In the genomic region with DNA sequence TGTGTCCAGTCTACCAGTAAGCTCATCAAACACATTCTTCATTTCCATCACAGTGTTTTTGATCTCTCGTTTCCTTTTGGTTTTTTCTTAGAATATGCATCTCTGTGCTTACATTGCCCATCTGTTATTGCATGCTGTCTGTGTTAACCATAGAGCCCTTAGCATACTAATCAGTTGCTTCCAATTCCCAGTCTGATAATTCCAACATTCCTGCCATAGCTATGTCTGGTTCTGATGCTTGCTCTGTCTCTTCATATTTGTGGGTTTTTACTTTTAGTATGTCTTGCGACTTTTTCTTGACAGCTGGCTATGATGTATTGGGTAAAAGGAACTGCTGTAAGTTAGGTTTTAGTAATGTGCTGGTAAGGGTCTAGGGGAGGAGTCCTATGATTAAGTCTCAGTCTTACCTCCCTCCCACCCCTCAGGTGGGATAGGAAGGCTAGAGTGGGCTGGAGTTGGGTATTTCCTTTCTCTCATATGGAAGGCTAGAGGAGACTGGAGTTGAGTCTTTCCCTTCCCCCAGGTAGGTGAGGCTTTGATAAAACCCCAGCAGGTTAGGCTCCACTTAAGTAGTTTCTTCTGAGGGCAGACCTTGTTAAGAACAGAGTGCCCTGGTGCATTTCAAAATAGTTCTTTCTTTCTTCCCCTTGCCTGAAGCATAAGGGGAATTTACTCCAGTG, we compare ENCODE assay signal across 20 cellular contexts.
DNase-seq lines count a peak whose midpoint lies in the region; TF ChIP-seq lines count a peak whose summit lies in the region.
"Had no signal": no experiment of that assay in that cellular context is flagged by ENCODE, and none has a peak within 500 bp of the region (broad histone marks: within the 10 kb centered on the region; RNA-seq: fewer than 3 reads in every experiment).

No MANE protein-coding gene starts in this region.

- no peaks in the 10 kb centered on the region for H3K27me3 ChIP-seq in H9 (ENCODE audit: insufficient read depth, low read length)

- H3K23me2 ChIP-seq in H9 (ENCODE audit: insufficient read length, low read depth, low read length, poor library complexity, severe bottlenecking): no peaks in the 10 kb centered on the region

- no peak overlapping the region for H2BK120ac ChIP-seq in H9 (ENCODE audit: low read depth, low read length, poor library complexity, severe bottlenecking)

- WGBS in H9 (ENCODE audit: extremely low coverage, insufficient read length, low lambda C conversion rate): no CpG with 5 or more reads among the region's 2 CpGs

- H3K4me1 Mint-ChIP-seq in H9 (peaks cover 13 to 15% of the 10 kb centered on the region in 2 experiments), mesothelial cell of epicardium (peaks cover 23% of the 10 kb centered on the region), immature natural killer cell (peaks cover 0 to 16% of the 10 kb centered on the region in 2 donors)
- H3K4me1 Mint-ChIP-seq: B cell had no signal

- H3K36me3 Mint-ChIP-seq in H9 (ENCODE audit: insufficient read depth in 1 of 3, low read depth in 3 of 3) (peaks cover 7 to 17% (median 14%) of the 10 kb centered on the region in 3 experiments; a peak in 6 of 7 replicates), mesothelial cell of epicardium (peaks cover 38% of the 10 kb centered on the region), immature natural killer cell (peaks cover 41 to 52% (median 51%) of the 10 kb centered on the region in 3 donors)

- no peak overlapping the region for H3K56ac ChIP-seq in H9 (ENCODE audit: insufficient read length, low read depth, low read length)

- no peak overlapping the region for H2BK15ac ChIP-seq in H9 (ENCODE audit: low read depth, low read length)

- no peak overlapping the region for H3K14ac ChIP-seq in H9 (ENCODE audit: insufficient read depth, low read length)

- no peak overlapping the region for H2BK20ac ChIP-seq in H9 (ENCODE audit: low read depth, low read length, poor library complexity, severe bottlenecking)

- H3K27ac Mint-ChIP-seq in H9: peak overlapping the region in 2 of 3 experiments; percentile 7 to 17; a peak in 4 of 7 replicates
- H3K27ac Mint-ChIP-seq in mesothelial cell of epicardium: peak overlapping the region; percentile 39
- H3K27ac Mint-ChIP-seq in immature natural killer cell: no peak overlapping the region
- H3K27ac Mint-ChIP-seq: activated naive CD8-positive, alpha-beta T cell treated with anti-CD3 and anti-CD28 coated beads for 36 hours; activated T-cell treated with anti-CD3 and anti-CD28 coated beads, Interleukin-2, amount 50 U/mL, for 72 hours; B cell had no signal

- H4K5ac ChIP-seq in H9 (ENCODE audit: insufficient read length, low read depth, low read length): no peak overlapping the region

- no peak overlapping the region for H3K9ac ChIP-seq in H9 (ENCODE audit: extremely low read depth, insufficient read length, low read length)

- H3K4me2 ChIP-seq in H9 (ENCODE audit: insufficient read depth, insufficient read length, low read length): peak overlapping the region; percentile 10

- no peaks in the 10 kb centered on the region for H3K79me1 ChIP-seq in H9 (ENCODE audit: insufficient read depth, low read depth, low read length, poor library complexity, severe bottlenecking)

- no peaks in the 10 kb centered on the region for H3K9me3 ChIP-seq in H9 (ENCODE audit: control insufficient read depth, low read depth, low read length)

- H3K4ac ChIP-seq in H9 (ENCODE audit: low read depth, low read length): no peak overlapping the region

- no peak overlapping the region for H4K91ac ChIP-seq in H9 (ENCODE audit: insufficient read length, low read depth, low read length)

- H3K27ac ChIP-seq in H9 (ENCODE audit: insufficient read length, low read depth, low read length): peak overlapping the region; percentile 16
- H3K27ac ChIP-seq: HL-60 had no signal

- in situ Hi-C loops in GM13977 (cut with MboI; ENCODE audit: low pct_unique_long_range_greater_than_20kb, low sequenced_read_pairs, unreplicated experiment): no loop called here

- no peak overlapping the region for H4K8ac ChIP-seq in H9 (replicated peaks; ENCODE audit: insufficient read length, low read depth, low read length)

- H3K4me3 ChIP-seq in choroid plexus epithelial cell (ENCODE audit: low read depth, low read length): no peak overlapping the region
- H3K4me3 ChIP-seq: K562 had no signal

- H2AFZ ChIP-seq in H9 (ENCODE audit: low read length): no peak overlapping the region

- H4K20me1 ChIP-seq in H9 (ENCODE audit: control insufficient read depth, insufficient read depth, insufficient read length): no peaks in the 10 kb centered on the region

- H3K9me3 Mint-ChIP-seq in H9: peaks cover 6% of the 10 kb centered on the region in 2 experiments; a peak in 3 of 5 replicates
- peaks cover 36% of the 10 kb centered on the region for H3K9me3 Mint-ChIP-seq in mesothelial cell of epicardium
- peaks cover 0 to 7% (median 3%) of the 10 kb centered on the region in 6 donors for H3K9me3 Mint-ChIP-seq in immature natural killer cell
- H3K9me3 Mint-ChIP-seq: central memory CD8-positive, alpha-beta T cell had no signal

- no peak overlapping the region for H3K23ac ChIP-seq in H9 (ENCODE audit: insufficient read length, low read depth, low read length)

- H3K27me3 Mint-ChIP-seq in H9 (ENCODE audit: low read depth) (no peaks in the 10 kb centered on the region), mesothelial cell of epicardium (ENCODE audit: low read depth) (no peaks in the 10 kb centered on the region), immature natural killer cell (ENCODE audit: low read depth in 3 of 3) (peaks cover 0 to 3% (median 1%) of the 10 kb centered on the region in 3 donors)
- H3K27me3 Mint-ChIP-seq: activated naive CD8-positive, alpha-beta T cell treated with anti-CD3 and anti-CD28 coated beads for 36 hours; B cell; central memory CD8-positive, alpha-beta T cell had no signal

- DNase-seq in AG20443 (ENCODE audit: low spot score): peak; percentile 42
- no peak for DNase-seq in H9
- DNase-seq in choroid plexus epithelial cell (ENCODE audit: low read depth): peak; percentile 70
- DNase-seq in mesothelial cell of epicardium (ENCODE audit: low spot score in 2 of 2, unreplicated experiment in 2 of 2): no peak
- no peak for DNase-seq in GM13977 (ENCODE audit: low spot score)
- DNase-seq in NCI-H1092 (lab: John Stamatoyannopoulos, UW): no peak
- no peak for DNase-seq in immature natural killer cell
- no peak for DNase-seq in NCI-H1105 (lab: John Stamatoyannopoulos, UW)
- DNase-seq: activated CD4-positive, alpha-beta T cell treated with anti-CD3 and anti-CD28 coated beads, Interleukin-2, amount 50 U/mL, for 48 hours; activated naive CD8-positive, alpha-beta T cell treated with anti-CD3 and anti-CD28 coated beads for 36 hours; activated T-cell treated with anti-CD3 and anti-CD28 coated beads, Interleukin-2, amount 50 U/mL, for 72 hours; NCI-H1417 treated with DMSO at 0.1 percent for 48 hours; NCI-H2171 treated with DMSO at 0.1 percent for 48 hours; nucleus accumbens; stimulated activated CD4-positive, alpha-beta T cell treated with anti-CD3 and anti-CD28 coated beads, Interleukin-2, amount 100 ng/mL, for 24 hours; substantia nigra had no signal

- TF ChIP-seq CTCF in H9 (conservative IDR thresholded peaks at IDR 0.05): no peak
- TF ChIP-seq CTCF in choroid plexus epithelial cell (conservative IDR thresholded peaks at IDR 0.05; ENCODE audit: low read depth, low read length): no peak
- TF ChIP-seq CTCF in mesothelial cell of epicardium (IDR thresholded peaks at IDR 0.05; ENCODE audit: unreplicated experiment): no peak
- no peak for TF ChIP-seq CTCF in GM13977 (IDR thresholded peaks at IDR 0.05; ENCODE audit: extremely low read depth, insufficient read depth, missing control alignments)

- H2AK5ac ChIP-seq in H9 (ENCODE audit: insufficient read length, low read length): no peak overlapping the region

- no peak overlapping the region for H3K18ac ChIP-seq in H9 (ENCODE audit: insufficient read length, low read depth, low read length)

- no peaks in the 10 kb centered on the region for H3K79me2 ChIP-seq in H9 (ENCODE audit: insufficient read depth, low read length)

- H2BK12ac ChIP-seq in H9 (ENCODE audit: insufficient read length, low read depth, low read length): no peak overlapping the region

- H2BK5ac ChIP-seq in H9 (ENCODE audit: insufficient read length, low read length): no peak overlapping the region

- H3K4me3 Mint-ChIP-seq in H9 (no peak overlapping the region), mesothelial cell of epicardium (no peak overlapping the region), immature natural killer cell (no peak overlapping the region)
- H3K4me3 Mint-ChIP-seq: activated naive CD8-positive, alpha-beta T cell treated with anti-CD3 and anti-CD28 coated beads for 36 hours; activated T-cell treated with anti-CD3 and anti-CD28 coated beads, Interleukin-2, amount 50 U/mL, for 72 hours; B cell; central memory CD8-positive, alpha-beta T cell had no signal

- peaks cover 8% of the 10 kb centered on the region; the same call in 1 of the 2 replicates for H3K4me1 ChIP-seq in H9 (ENCODE audit: insufficient read depth, low read length)

- H3T11ph ChIP-seq in H9 (ENCODE audit: low read length): no peak overlapping the region

Comparison
In these comparisons a context has a peak if more than half of its experiments do, and no peak if none do; other contexts are left out.
1. DNase-seq: peak in AG20443 (single experiment) and choroid plexus epithelial cell (single experiment); none in H9 (single experiment), mesothelial cell of epicardium (0 of 2), GM13977 (single experiment), NCI-H1092 (single experiment), immature natural killer cell (0 of 3) and NCI-H1105 (single experiment).
2. H3K27ac Mint-ChIP-seq: peak in H9 (2 of 3) and mesothelial cell of epicardium (single experiment); none in immature natural killer cell (0 of 6).